Comparison of ENCODE assay signal across 14 cellular contexts in genomic region chr11:68446046-68446725, GRCh38.
"Had no signal": no experiment of that assay in that cellular context is flagged by ENCODE, and none has a peak within 500 bp of the region (broad histone marks: within the 10 kb centered on the region; RNA-seq: fewer than 3 reads in every experiment).

No MANE protein-coding gene starts in this region.

- H3K27me3 ChIP-seq: brain microvascular endothelial cell, gastrocnemius medialis had no signal

- H3K36me3 Mint-ChIP-seq: T-cell had no signal

- H3K27me3 Mint-ChIP-seq: activated naive CD8-positive, alpha-beta T cell treated with anti-CD3 and anti-CD28 coated beads for 36 hours; T-cell had no signal

- H3K9me3 ChIP-seq: gastrocnemius medialis had no signal

- H3K27ac ChIP-seq: brain microvascular endothelial cell, epithelial cell of prostate, gastrocnemius medialis had no signal

- H3K4me3 ChIP-seq: gastrocnemius medialis had no signal

- H3K9me3 Mint-ChIP-seq: activated T-helper 1 cell treated with anti-CD3 and anti-CD28 coated beads, Interleukin-12 subunit alpha, Interleukin-12 subunit beta, Interleukin-2, Interleukin-4 antibody, amounts not matched to agents 30 ng/mL and 10 ng/mL and 1 ng/mL, durations not matched to agents 14 hours and 24 hours and 36 hours; nephron; T-cell had no signal

- DNase-seq: activated naive CD8-positive, alpha-beta T cell treated with anti-CD3 and anti-CD28 coated beads for 36 hours; brain microvascular endothelial cell; cerebellar nuclear complex; effector memory CD4-positive, alpha-beta T cell; gastrocnemius medialis; islet precursor cell; stimulated activated CD4-positive, alpha-beta T cell treated with anti-CD3 and anti-CD28 coated beads, Interleukin-2, amount 100 ng/mL, for 48 hours; stimulated activated naive CD4-positive, alpha-beta T cell; T-cell; T-helper 9 cell; trophoblast cell had no signal

- H3K36me3 ChIP-seq: gastrocnemius medialis had no signal

- H3K4me1 ChIP-seq: gastrocnemius medialis had no signal

- H3K4me3 Mint-ChIP-seq: activated naive CD8-positive, alpha-beta T cell treated with anti-CD3 and anti-CD28 coated beads for 36 hours; activated T-helper 1 cell treated with anti-CD3 and anti-CD28 coated beads, Interleukin-12 subunit alpha, Interleukin-12 subunit beta, Interleukin-2, Interleukin-4 antibody, amounts not matched to agents 30 ng/mL and 10 ng/mL and 1 ng/mL, durations not matched to agents 14 hours and 24 hours and 36 hours; nephron; T-cell had no signal

- H3K27ac Mint-ChIP-seq: activated naive CD8-positive, alpha-beta T cell treated with anti-CD3 and anti-CD28 coated beads for 36 hours; activated T-helper 1 cell treated with anti-CD3 and anti-CD28 coated beads, Interleukin-12 subunit alpha, Interleukin-12 subunit beta, Interleukin-2, Interleukin-4 antibody, amounts not matched to agents 30 ng/mL and 10 ng/mL and 1 ng/mL, durations not matched to agents 14 hours and 24 hours and 36 hours; T-cell had no signal
